ENCODE assay signal across 1 cellular context in genomic region chr11:110491577-110492352, GRCh38.
TF ChIP-seq lines count a peak whose summit lies in the region.

No MANE protein-coding gene starts in this region.

TF ChIP-seq in WTC11, 78 proteins besides CTCF, POLR2A, EP300 and RAD21 (continued from another document):
- no peak for TF ChIP-seq ELF4 (CRISPR knock-in tag; IDR thresholded peaks at IDR 0.05; ENCODE audit: low read depth)
- TF ChIP-seq SMAD3 (CRISPR knock-in tag; IDR thresholded peaks at IDR 0.05; ENCODE audit: borderline replicate concordance), result no peak
